ENCODE assay signal across 19 cellular contexts in the genomic region with DNA sequence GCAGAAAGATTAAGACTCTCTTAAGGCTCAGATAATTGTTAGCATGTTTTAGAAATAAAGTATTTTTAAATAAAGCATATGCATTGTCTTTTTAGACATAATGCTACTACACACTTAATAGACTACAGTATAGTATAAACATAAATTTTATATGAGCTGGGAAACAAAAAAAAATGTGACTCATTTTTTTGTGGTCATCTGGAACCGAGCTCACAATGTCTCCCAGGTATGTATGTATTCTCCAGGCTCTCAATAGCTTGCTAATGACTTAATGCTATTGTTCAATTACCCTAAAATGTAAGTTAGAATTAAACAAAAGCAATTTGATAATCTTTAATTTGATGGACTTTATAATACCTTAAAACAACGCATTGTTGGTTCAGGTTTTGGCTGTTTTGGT.
A peak's percentile ranks its signal among the peaks of the same experiment; 100 is the strongest.
DNase-seq lines count a peak whose midpoint lies in the region; FAIRE-seq and TF ChIP-seq lines count a peak whose summit lies in the region.
"Had no signal": no experiment of that assay in that cellular context is flagged by ENCODE, and none has a peak within 500 bp of the region (broad histone marks: within the 10 kb centered on the region; RNA-seq: fewer than 3 reads in every experiment).

No MANE protein-coding gene starts in this region.

- H3K4me3 ChIP-seq in fibroblast of mammary gland (ENCODE audit: control insufficient read depth, low read depth, low read length): no peak overlapping the region
- H3K4me3 ChIP-seq: HAP-1 had no signal

- POLR2A ChIA-PET in RWPE1 (lab: Yijun Ruan, JAX; ENCODE audit: low non-redundant PET): no interaction called here

- no peak for FAIRE-seq in H54 (lab: Jason Lieb, UNC)
- FAIRE-seq: G401.6 had no signal

- DNase-seq in HS-5 (ENCODE audit: low read depth): peak; percentile 13
- peak; percentile 3 for DNase-seq in RWPE1 (ENCODE audit: low spot score)
- DNase-seq in fibroblast of mammary gland (ENCODE audit: low read depth): peak; percentile 14
- no peak for DNase-seq in HuH-7 (ENCODE audit: low spot score)
- no peak for DNase-seq in HK-2 (ENCODE audit: unreplicated experiment)
- no peak for DNase-seq in GM10266 (ENCODE audit: extremely low spot score)
- no peak for DNase-seq in H54 (ENCODE audit: insufficient read length, low spot score)
- DNase-seq: ACHN; C1 segment of cervical spinal cord; CD8-positive, alpha-beta memory T cell; DMS79 treated with DMSO at 0.1 percent for 48 hours; KG1; NCI-H1417; NCI-H187 treated with DMSO at 0.1 percent for 48 hours; NCI-H526; Right ventricle myocardium superior; SK-N-SH had no signal

- TF ChIP-seq POLR2A in H54 (IDR thresholded peaks at IDR 0.05; ENCODE audit: low read depth, low read length): no peak

- CTCF ChIA-PET in RWPE1 (lab: Yijun Ruan, JAX): interaction anchor here (0.5 kb wide), 1 partner anchor 447 kb away, joined by 4 read pairs; no protein-coding TSS in a partner anchor

- H3K27ac ChIP-seq in RWPE1: no peak overlapping the region

- TF ChIP-seq CTCF in RWPE1 (conservative IDR thresholded peaks at IDR 0.05; ENCODE audit: low read depth): no peak
- TF ChIP-seq CTCF in fibroblast of mammary gland (conservative IDR thresholded peaks at IDR 0.05; ENCODE audit: control insufficient read depth, insufficient read depth, low read depth, low read length): no peak
- no peak for TF ChIP-seq CTCF in GM10266 (IDR thresholded peaks at IDR 0.05; ENCODE audit: control insufficient read depth, insufficient read depth, low read depth, missing control alignments)

Comparison
In these comparisons a context has a peak if more than half of its experiments do, and no peak if none do; other contexts are left out.
1. DNase-seq: peak in HS-5 (single experiment), RWPE1 (single experiment) and fibroblast of mammary gland (single experiment); none in HuH-7 (single experiment), HK-2 (single experiment), GM10266 (single experiment) and H54 (single experiment).